12 cellular contexts compared by ENCODE assay signal in the genomic region with DNA sequence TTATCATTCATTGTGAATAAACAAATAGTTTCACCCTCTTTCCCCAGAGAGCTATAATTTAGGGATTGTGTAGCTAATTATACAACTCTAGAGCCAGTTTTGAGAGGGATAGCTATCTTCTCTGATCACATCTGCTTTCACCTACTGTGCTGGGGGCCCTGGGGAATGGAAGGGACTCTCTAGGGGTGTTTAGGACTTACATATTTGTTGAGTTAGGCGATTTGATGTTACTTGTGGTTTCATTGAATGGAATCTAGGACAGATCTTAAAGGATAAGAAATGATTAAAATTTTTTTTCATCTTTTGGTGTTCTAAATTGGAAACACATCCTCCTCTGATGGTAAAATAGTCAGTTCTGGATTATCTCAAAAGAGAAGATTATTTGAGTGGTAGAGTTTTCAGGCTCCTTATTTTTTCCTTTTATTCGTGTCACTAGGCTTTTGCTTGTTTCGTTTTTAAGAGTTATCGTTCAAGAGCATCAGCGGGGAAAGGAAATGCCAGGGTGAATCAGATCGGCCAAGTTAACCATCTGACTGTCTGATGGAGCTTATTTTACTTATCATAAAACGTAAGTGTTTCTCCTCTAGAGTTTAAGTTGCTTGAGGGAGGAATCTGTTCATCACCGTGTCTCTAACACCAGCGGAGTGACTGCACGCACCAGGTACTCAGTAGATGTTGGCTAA.
DNase-seq lines count a peak whose midpoint lies in the region; ATAC-seq lines count a peak whose summit lies in the region.
"Had no signal": no experiment of that assay in that cellular context is flagged by ENCODE, and none has a peak within 500 bp of the region (broad histone marks: within the 10 kb centered on the region; RNA-seq: fewer than 3 reads in every experiment).

No MANE protein-coding gene starts in this region.

- ATAC-seq in GM21717 (IDR thresholded peaks at IDR 0.05; ENCODE audit: unreplicated experiment): no peak
- ATAC-seq: right lobe of liver had no signal

- H3K27me3 Mint-ChIP-seq in activated T-helper 2 cell treated with anti-CD3 and anti-CD28 coated beads, Interferon-gamma antibody, Interleukin-2, Interleukin-4, amounts not matched to agents 10 μg/mL and 5 μg/mL and 100 μg/mL, durations not matched to agents 14 hours and 24 hours and 36 hours (ENCODE audit: low read depth): no peaks in the 10 kb centered on the region
- H3K27me3 Mint-ChIP-seq: stimulated activated naive CD8-positive, alpha-beta T cell treated with anti-CD3 and anti-CD28 coated beads, Interleukin-15, Interleukin-2, amounts not matched to agents 100 ng/mL and 50 ng/mL, for 24 hours had no signal

- H3K36me3 Mint-ChIP-seq in activated T-helper 2 cell treated with anti-CD3 and anti-CD28 coated beads, Interferon-gamma antibody, Interleukin-2, Interleukin-4, amounts not matched to agents 10 μg/mL and 5 μg/mL and 100 μg/mL, durations not matched to agents 14 hours and 24 hours and 36 hours (ENCODE audit: low read depth): peaks cover 12% of the 10 kb centered on the region

- peaks cover 33% of the 10 kb centered on the region for H3K4me1 Mint-ChIP-seq in activated T-helper 2 cell treated with anti-CD3 and anti-CD28 coated beads, Interferon-gamma antibody, Interleukin-2, Interleukin-4, amounts not matched to agents 10 μg/mL and 5 μg/mL and 100 μg/mL, durations not matched to agents 14 hours and 24 hours and 36 hours (ENCODE audit: low read depth)

- no peaks in the 10 kb centered on the region for H3K9me3 Mint-ChIP-seq in activated T-helper 2 cell treated with anti-CD3 and anti-CD28 coated beads, Interferon-gamma antibody, Interleukin-2, Interleukin-4, amounts not matched to agents 10 μg/mL and 5 μg/mL and 100 μg/mL, durations not matched to agents 14 hours and 24 hours and 36 hours
- H3K9me3 Mint-ChIP-seq: stimulated activated naive CD8-positive, alpha-beta T cell treated with anti-CD3 and anti-CD28 coated beads, Interleukin-15, Interleukin-2, amounts not matched to agents 100 ng/mL and 50 ng/mL, for 24 hours had no signal

- DNase-seq in DMS 273 (lab: John Stamatoyannopoulos, UW; ENCODE audit: unreplicated experiment) (peak; percentile 28), DMS 273 treated with DMSO at 0.1 percent for 48 hours (lab: John Stamatoyannopoulos, UW) (no peak), NCI-H1436 treated with DMSO at 0.1 percent for 48 hours (lab: John Stamatoyannopoulos, UW) (peak; percentile 56), myocyte (ENCODE audit: low read depth) (peak; percentile 18), Ammon's horn (ENCODE audit: low spot score) (no peak), DMS79 (lab: John Stamatoyannopoulos, UW) (no peak)
- no peak for DNase-seq in activated T-helper 2 cell treated with anti-CD3 and anti-CD28 coated beads, Interferon-gamma antibody, Interleukin-2, Interleukin-4, amounts not matched to agents 10 μg/mL and 5 μg/mL and 100 μg/mL, durations not matched to agents 14 hours and 24 hours and 36 hours (ENCODE audit: low spot score)
- DNase-seq: activated CD4-positive, alpha-beta T cell treated with anti-CD3 and anti-CD28 coated beads for 4 hours; dorsolateral prefrontal cortex; right lobe of liver had no signal

- H3K27ac Mint-ChIP-seq in activated T-helper 2 cell treated with anti-CD3 and anti-CD28 coated beads, Interferon-gamma antibody, Interleukin-2, Interleukin-4, amounts not matched to agents 10 μg/mL and 5 μg/mL and 100 μg/mL, durations not matched to agents 14 hours and 24 hours and 36 hours: peak overlapping the region; percentile 59
- H3K27ac Mint-ChIP-seq: stimulated activated naive CD8-positive, alpha-beta T cell treated with anti-CD3 and anti-CD28 coated beads, Interleukin-15, Interleukin-2, amounts not matched to agents 100 ng/mL and 50 ng/mL, for 24 hours had no signal

- peak overlapping the region; percentile 43 for H3K4me3 Mint-ChIP-seq in activated T-helper 2 cell treated with anti-CD3 and anti-CD28 coated beads, Interferon-gamma antibody, Interleukin-2, Interleukin-4, amounts not matched to agents 10 μg/mL and 5 μg/mL and 100 μg/mL, durations not matched to agents 14 hours and 24 hours and 36 hours (ENCODE audit: low read depth)
- H3K4me3 Mint-ChIP-seq: stimulated activated naive CD8-positive, alpha-beta T cell treated with anti-CD3 and anti-CD28 coated beads, Interleukin-15, Interleukin-2, amounts not matched to agents 100 ng/mL and 50 ng/mL, for 24 hours had no signal

- intact Hi-C loops in activated T-helper 2 cell treated with anti-CD3 and anti-CD28 coated beads, Interferon-gamma antibody, Interleukin-2, Interleukin-4, amounts not matched to agents 10 μg/mL and 5 μg/mL and 100 μg/mL, durations not matched to agents 14 hours and 24 hours and 36 hours (cut with micrococcal nuclease): loop anchor here (2.0 kb wide), 1 partner anchor 21 kb away; no protein-coding TSS in a partner anchor

Comparison
In these comparisons a context has a peak if more than half of its experiments do, and no peak if none do; other contexts are left out.
1. DNase-seq: peak in DMS 273 (single experiment), NCI-H1436 treated with DMSO at 0.1 percent for 48 hours (single experiment) and myocyte (single experiment); none in DMS 273 treated with DMSO at 0.1 percent for 48 hours (single experiment), activated T-helper 2 cell treated with anti-CD3 and anti-CD28 coated beads, Interferon-gamma antibody, Interleukin-2, Interleukin-4, amounts not matched to agents 10 μg/mL and 5 μg/mL and 100 μg/mL, durations not matched to agents 14 hours and 24 hours and 36 hours (single experiment), Ammon's horn (single experiment) and DMS79 (single experiment).